8 cellular contexts compared by ENCODE assay signal in the genomic region with DNA sequence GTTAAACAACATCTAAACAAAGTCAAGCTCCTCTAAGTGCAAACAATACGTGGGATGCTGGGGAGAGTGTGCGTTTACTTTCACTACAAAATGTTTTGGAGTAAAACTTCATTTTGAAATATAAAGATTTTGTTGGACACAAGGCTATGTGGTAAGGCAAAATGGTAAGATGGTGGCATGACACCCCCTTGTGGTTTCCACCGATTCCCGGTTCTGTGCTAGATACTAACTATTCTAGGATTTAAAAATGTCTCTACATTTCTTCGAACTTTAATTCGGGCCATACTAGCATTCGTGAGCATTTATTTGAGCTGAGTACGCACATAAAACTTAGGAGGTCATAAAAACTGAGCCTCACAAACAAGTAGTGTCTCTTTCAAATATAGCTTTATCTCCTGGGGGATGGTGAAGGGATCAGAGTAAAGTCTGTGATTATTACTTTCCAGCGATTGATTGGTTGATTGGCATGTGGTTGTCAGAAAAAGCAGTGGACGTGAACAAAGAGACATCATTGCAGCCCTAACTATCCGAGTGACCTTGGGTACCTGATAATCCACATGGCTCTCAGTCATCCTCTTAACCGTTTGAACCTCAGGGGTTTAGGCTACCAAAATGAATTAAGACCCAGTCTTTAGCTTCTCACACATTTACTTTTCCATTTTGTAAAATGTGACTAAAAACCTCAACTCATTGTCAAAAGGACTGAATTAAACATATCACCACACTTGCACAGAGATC. TPM values are rescaled to one million over a fixed set of nuclear protein-coding genes. Genes with fewer than 3 reads are reported as not detected.
DNase-seq lines count a peak whose midpoint lies in the region; ATAC-seq and TF ChIP-seq lines count a peak whose summit lies in the region.

No MANE protein-coding gene starts in this region.

- no peaks in the 10 kb centered on the region for H3K4me1 ChIP-seq in iPS-15b (ENCODE audit: control insufficient read depth, insufficient read depth, low read length)

- H3K4me3 ChIP-seq in GM06990 (replicated peaks; ENCODE audit: low read depth, low read length) (peak overlapping the region; percentile 68), iPS-15b (ENCODE audit: low read depth, low read length) (peak overlapping the region; percentile 81)

- H3K36me3 ChIP-seq in GM06990 (ENCODE audit: control insufficient read depth, insufficient read depth, low read length), result no peaks in the 10 kb centered on the region
- no peaks in the 10 kb centered on the region for H3K36me3 ChIP-seq in iPS-15b (ENCODE audit: control insufficient read depth, insufficient read depth, low read length)

- H3K4me3 Mint-ChIP-seq in activated naive CD8-positive, alpha-beta T cell treated with anti-CD3 and anti-CD28 coated beads, Interleukin-2, amount 10 ng/mL, durations not matched to agents 7 days and 5 days, result peak overlapping the region; percentile 82

- TF ChIP-seq CTCF in GM06990 (IDR thresholded peaks at IDR 0.05; ENCODE audit: insufficient read depth, low read length, poor library complexity, severe bottlenecking), result peak; percentile 38

- H3K9me3 Mint-ChIP-seq in activated naive CD8-positive, alpha-beta T cell treated with anti-CD3 and anti-CD28 coated beads, Interleukin-2, amount 10 ng/mL, durations not matched to agents 7 days and 5 days, result no peaks in the 10 kb centered on the region

- H3K9ac ChIP-seq in iPS-15b (ENCODE audit: low read depth, low read length), result no peak overlapping the region

- POLR2A ChIA-PET in activated naive CD8-positive, alpha-beta T cell treated with anti-CD3 and anti-CD28 coated beads, Interleukin-2, amount 10 ng/mL, durations not matched to agents 7 days and 5 days (lab: Charles Lee), result interaction anchor here (0.6 to 1.6 kb wide), 8 partner anchors 25 to 306 kb away, joined by 3 to 5 read pairs (median 4); a partner anchor contains a TSS

- no peaks in the 10 kb centered on the region for H3K27me3 Mint-ChIP-seq in activated naive CD8-positive, alpha-beta T cell treated with anti-CD3 and anti-CD28 coated beads, Interleukin-2, amount 10 ng/mL, durations not matched to agents 7 days and 5 days

- peaks cover 22% of the 10 kb centered on the region for H3K4me1 Mint-ChIP-seq in activated naive CD8-positive, alpha-beta T cell treated with anti-CD3 and anti-CD28 coated beads, Interleukin-2, amount 10 ng/mL, durations not matched to agents 7 days and 5 days

- peak overlapping the region; percentile 81 for H3K27ac Mint-ChIP-seq in activated naive CD8-positive, alpha-beta T cell treated with anti-CD3 and anti-CD28 coated beads, Interleukin-2, amount 10 ng/mL, durations not matched to agents 7 days and 5 days

- H3K9me3 ChIP-seq in iPS-15b (ENCODE audit: control insufficient read depth, insufficient read depth, low read length), result no peaks in the 10 kb centered on the region

- peaks cover 3% of the 10 kb centered on the region for H3K36me3 Mint-ChIP-seq in activated naive CD8-positive, alpha-beta T cell treated with anti-CD3 and anti-CD28 coated beads, Interleukin-2, amount 10 ng/mL, durations not matched to agents 7 days and 5 days

- H3K27me3 ChIP-seq in GM06990 (replicated peaks; ENCODE audit: control insufficient read depth, insufficient read depth, low read length) (no peaks in the 10 kb centered on the region), iPS-15b (ENCODE audit: control insufficient read depth, insufficient read depth, low read length) (no peaks in the 10 kb centered on the region)

- DNase-seq in AG08395 (ENCODE audit: low spot score), result peak; percentile 44
- no peak for DNase-seq in GM06990 (ENCODE audit: extremely low read depth, insufficient read length)
- peak; percentile 18 for DNase-seq in NCI-H2196 treated with DMSO at 0.1 percent for 48 hours (lab: John Stamatoyannopoulos, UW; ENCODE audit: unreplicated experiment)
- no peak for DNase-seq in activated naive CD8-positive, alpha-beta T cell treated with anti-CD3 and anti-CD28 coated beads, Interleukin-2, amount 10 ng/mL, durations not matched to agents 7 days and 5 days
- peak; percentile 43 for DNase-seq in smooth muscle cell of the brain vasculature (ENCODE audit: low read depth, low spot score)
- DNase-seq in amniotic stem cell (lab: John Stamatoyannopoulos, UW), result no peak

- no peak for ATAC-seq in activated naive CD8-positive, alpha-beta T cell treated with anti-CD3 and anti-CD28 coated beads, Interleukin-2, amount 10 ng/mL, durations not matched to agents 7 days and 5 days (ENCODE audit: low read depth)
- ATAC-seq in GM21528 (IDR thresholded peaks at IDR 0.05; ENCODE audit: low FRiP score, unreplicated experiment), result no peak

RNA-seq across cellular contexts. Expression of a gene that starts 1.1 kb away (rescaled TPM):
- 10 to 100 TPM; 36.2 to 38.9 TPM for total RNA-seq in activated naive CD8-positive, alpha-beta T cell treated with anti-CD3 and anti-CD28 coated beads, Interleukin-2, amount 10 ng/mL, durations not matched to agents 7 days and 5 days

RNA-seq across cellular contexts. Expression of a gene that starts 25.8 kb away (rescaled TPM):
- total RNA-seq in activated naive CD8-positive, alpha-beta T cell treated with anti-CD3 and anti-CD28 coated beads, Interleukin-2, amount 10 ng/mL, durations not matched to agents 7 days and 5 days, result 10 to 100 TPM; 32.9 to 39.0 TPM

Comparison
In these comparisons a context has a peak if more than half of its experiments do, and no peak if none do; other contexts are left out.
1. DNase-seq: peak in AG08395 (single experiment), NCI-H2196 treated with DMSO at 0.1 percent for 48 hours (single experiment) and smooth muscle cell of the brain vasculature (single experiment); none in GM06990 (single experiment), activated naive CD8-positive, alpha-beta T cell treated with anti-CD3 and anti-CD28 coated beads, Interleukin-2, amount 10 ng/mL, durations not matched to agents 7 days and 5 days (single experiment) and amniotic stem cell (single experiment).